7 cellular contexts compared by ENCODE assay signal in the genomic region with DNA sequence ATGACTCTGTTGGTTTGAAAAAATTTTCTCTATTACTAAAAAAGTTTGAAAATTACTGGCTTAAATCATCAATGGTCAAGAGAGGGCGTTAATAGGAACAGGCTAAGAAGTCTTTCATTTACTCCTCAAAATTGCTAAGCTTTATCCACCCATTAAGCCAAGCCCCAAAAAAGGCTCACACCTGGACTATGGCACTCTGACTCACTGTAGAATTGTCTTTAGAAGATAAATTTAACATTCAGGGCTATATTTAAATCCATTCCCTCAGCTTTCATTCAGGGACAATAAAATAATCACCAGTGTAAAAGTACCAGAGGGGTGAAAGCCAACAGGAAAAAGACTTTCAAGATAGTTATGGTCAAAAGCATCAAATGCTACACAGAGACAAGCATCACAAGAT.
"Had no signal": no experiment of that assay in that cellular context is flagged by ENCODE, and none has a peak within 500 bp of the region (broad histone marks: within the 10 kb centered on the region; RNA-seq: fewer than 3 reads in every experiment).

No MANE protein-coding gene starts in this region.

- H3K4me3 ChIP-seq: GM23338 had no signal

- DNase-seq: H9, HCEC 1CT, IMR-90 had no signal

- FAIRE-seq: H1, H54, HTR-8/SVneo had no signal

- ATAC-seq: GM23338 had no signal
